Comparison of ENCODE assay signal across 15 cellular contexts in genomic region chr13:112615391-112615790, GRCh38. TPM values are rescaled to one million over a fixed set of nuclear protein-coding genes. Genes with fewer than 3 reads are reported as not detected.
A peak's percentile ranks its signal among the peaks of the same experiment; 100 is the strongest.
DNase-seq lines count a peak whose midpoint lies in the region; ATAC-seq and TF ChIP-seq lines count a peak whose summit lies in the region.
"Had no signal": no experiment of that assay in that cellular context is flagged by ENCODE, and none has a peak within 500 bp of the region (broad histone marks: within the 10 kb centered on the region; RNA-seq: fewer than 3 reads in every experiment).

No MANE protein-coding gene starts in this region.

- POLR2A ChIA-PET in IMR-90 (lab: Charles Lee; ENCODE audit: unreplicated experiment) = no interaction called here

- H2AK5ac ChIP-seq in IMR-90 (ENCODE audit: low read depth, low read length) = no peak overlapping the region

- no peak overlapping the region for H2BK15ac ChIP-seq in IMR-90 (ENCODE audit: low read depth, low read length)

- H2AK9ac ChIP-seq in IMR-90 (replicated peaks; ENCODE audit: low read depth, low read length, poor library complexity) = peak overlapping the region; percentile 18

- H4K20me1 ChIP-seq in IMR-90 (ENCODE audit: insufficient read depth, low read length) = no peaks in the 10 kb centered on the region; the same call in 1 of the 2 replicates

- H3K27me3 ChIP-seq in IMR-90 (ENCODE audit: control insufficient read depth, insufficient read depth, low read length) (peaks cover 41% of the 10 kb centered on the region), WERI-Rb-1 (ENCODE audit: insufficient read depth, low read depth, severe bottlenecking) (peaks cover 40% of the 10 kb centered on the region), foreskin keratinocyte (peaks cover 13% of the 10 kb centered on the region), spleen (replicated peaks in 1 of 7) (peaks cover 0 to 27% (median 0%) of the 10 kb centered on the region in 7 donors)

- H3K14ac ChIP-seq in IMR-90 (replicated peaks; ENCODE audit: low read depth, low read length) = no peak overlapping the region

- ATAC-seq in IMR-90 (ENCODE audit: low read depth) (no peak), foreskin keratinocyte (peak; percentile 22), HG03469 (IDR thresholded peaks at IDR 0.05; ENCODE audit: unreplicated experiment) (no peak)
- ATAC-seq: HepG2, K562 had no signal

- H3K36me3 ChIP-seq in IMR-90 (ENCODE audit: control insufficient read depth, insufficient read depth, low read length) = no peaks in the 10 kb centered on the region
- H3K36me3 ChIP-seq in WERI-Rb-1 = no peaks in the 10 kb centered on the region
- no peaks in the 10 kb centered on the region for H3K36me3 ChIP-seq in spleen
- H3K36me3 ChIP-seq: HAP-1 had no signal

- H3K9me1 ChIP-seq in IMR-90 (ENCODE audit: insufficient read depth, low read length) = no peaks in the 10 kb centered on the region

- H3K4ac ChIP-seq in IMR-90 (ENCODE audit: low read depth, low read length) = no peak overlapping the region

- H3K23ac ChIP-seq in IMR-90 (ENCODE audit: low read depth, low read length) = no peak overlapping the region

- no peak overlapping the region for H3K4me2 ChIP-seq in IMR-90 (ENCODE audit: low read depth, low read length)

- CTCF ChIA-PET in IMR-90 (lab: Yijun Ruan, JAX) = interaction anchor here (0.6 to 1.6 kb wide), 2 partner anchors 259 to 271 kb away, joined by 4 read pairs; no protein-coding TSS in a partner anchor

- no peak overlapping the region for H2AFZ ChIP-seq in IMR-90 (replicated peaks; ENCODE audit: low read length, poor library complexity)

- intact Hi-C loops in IMR-90 (cut with micrococcal nuclease) (no loop called here), spleen (cut with DNase I; ENCODE audit: low total_unique reads) (no loop called here)

- H3K9ac ChIP-seq in IMR-90 (ENCODE audit: low read depth, low read length) = no peak overlapping the region

- DNase-seq in IMR-90 = no peak
- peak; percentile 6 for DNase-seq in WERI-Rb-1
- no peak for DNase-seq in foreskin keratinocyte
- DNase-seq in spleen = peak; percentile 41
- DNase-seq in DMS53 (lab: John Stamatoyannopoulos, UW) = no peak
- no peak for DNase-seq in stimulated activated CD4-positive, alpha-beta T cell treated with anti-CD3 and anti-CD28 coated beads, Interleukin-4, amount 100 ng/mL, for 1 hour
- DNase-seq: ACHN; C1 segment of cervical spinal cord; CD4-positive, alpha-beta T cell; DMS79 treated with DMSO at 0.1 percent for 48 hours; EL had no signal

- H3K56ac ChIP-seq in IMR-90 (ENCODE audit: extremely low read depth, insufficient read depth, low read length) = no peak overlapping the region

- no peak overlapping the region for H4K8ac ChIP-seq in IMR-90 (ENCODE audit: low read depth in 2 of 2, low read length in 2 of 2)

- no peaks in the 10 kb centered on the region for H3K79me1 ChIP-seq in IMR-90 (ENCODE audit: low read depth in 1 of 2, low read length in 2 of 2)

- H2BK120ac ChIP-seq in IMR-90 (ENCODE audit: low read depth, low read length) = no peak overlapping the region

- no peak overlapping the region for H3K27ac ChIP-seq in IMR-90 (ENCODE audit: insufficient read depth, low read length)
- no peak overlapping the region for H3K27ac ChIP-seq in WERI-Rb-1
- no peak overlapping the region for H3K27ac ChIP-seq in foreskin keratinocyte
- H3K27ac ChIP-seq in spleen = no peak overlapping the region

- no peaks in the 10 kb centered on the region for H3K9me3 ChIP-seq in IMR-90 (ENCODE audit: control insufficient read depth, insufficient read depth, low read length)
- H3K9me3 ChIP-seq in WERI-Rb-1 (ENCODE audit: severe bottlenecking) = no peaks in the 10 kb centered on the region
- no peaks in the 10 kb centered on the region for H3K9me3 ChIP-seq in spleen
- H3K9me3 ChIP-seq: HAP-1 had no signal

- in situ Hi-C loops in IMR-90 (cut with MboI; ENCODE audit: low sequenced_read_pairs) = loop anchor here (10.0 to 25.0 kb wide), 2 partner anchors 259 to 528 kb away; no protein-coding TSS in a partner anchor

- BruUV-seq in IMR-90 (replicated peaks; lab: Mats Ljungman, UMichigan) = no TSS peak

- dilution Hi-C loops in IMR-90 (cut with HindIII; ENCODE audit: low sequenced_read_pairs, unreplicated experiment) = no loop called here

- H2BK20ac ChIP-seq in IMR-90 (ENCODE audit: low read depth, low read length) = no peak overlapping the region

- no peak for TF ChIP-seq POLR2A in IMR-90 (IDR thresholded peaks at IDR 0.05; ENCODE audit: low read depth, low read length)
- TF ChIP-seq POLR2A in spleen (IDR thresholded peaks at IDR 0.05) = no peak

- 78% methylated on average over 3 of the region's 8 CpGs; no CpG with 5 or more reads in 1 of the 2 experiments for WGBS in IMR-90 (ENCODE audit: extremely low coverage in 2 of 2, insufficient read length in 1 of 2), 2 experiments
- WGBS in spleen, 5 donors = 87 to 89% (median 88%) methylated on average over 8 of the region's 8 CpGs

- H3K18ac ChIP-seq in IMR-90 (ENCODE audit: low read depth, low read length) = no peak overlapping the region

- no peak overlapping the region for H4K91ac ChIP-seq in IMR-90 (ENCODE audit: insufficient read depth, low read depth, low read length)

- no peak overlapping the region for H3K4me3 ChIP-seq in IMR-90 (ENCODE audit: insufficient read depth, low read depth, low read length)
- H3K4me3 ChIP-seq in WERI-Rb-1 (ENCODE audit: low read depth, low read length) = no peak overlapping the region
- H3K4me3 ChIP-seq in spleen = no peak overlapping the region
- H3K4me3 ChIP-seq: HAP-1, K562 had no signal

- no peaks in the 10 kb centered on the region for H3K4me1 ChIP-seq in IMR-90 (ENCODE audit: control insufficient read depth, insufficient read depth, low read length)
- H3K4me1 ChIP-seq in foreskin keratinocyte = no peaks in the 10 kb centered on the region
- peaks cover 0 to 4% (median 0%) of the 10 kb centered on the region in 6 donors for H3K4me1 ChIP-seq in spleen

- H4K5ac ChIP-seq in IMR-90 (ENCODE audit: low read depth, low read length) = no peak overlapping the region

- TF ChIP-seq RAD21 in IMR-90 (IDR thresholded peaks at IDR 0.05; ENCODE audit: low read length) = no peak

- no peak overlapping the region for H2BK5ac ChIP-seq in IMR-90 (ENCODE audit: low read depth, low read length, poor library complexity, severe bottlenecking)

- TF ChIP-seq CTCF in IMR-90 (conservative IDR thresholded peaks at IDR 0.05; ENCODE audit: low read depth, low read length) (no peak), WERI-Rb-1 (IDR thresholded peaks at IDR 0.05; ENCODE audit: low read depth, low read length) (no peak), foreskin keratinocyte (conservative IDR thresholded peaks at IDR 0.05) (no peak), spleen (IDR thresholded peaks at IDR 0.05 in 8 of 11, conservative IDR thresholded peaks at IDR 0.05 in 3 of 11) (no peak)

TF ChIP-seq in IMR-90, 13 proteins besides CTCF, POLR2A, EP300 and RAD21:
- TF ChIP-seq RFX5 (IDR thresholded peaks at IDR 0.05; ENCODE audit: low read depth, low read length) (no peak), CEBPB (IDR thresholded peaks at IDR 0.05; ENCODE audit: low read depth, low read length) (no peak), BHLHE40 (IDR thresholded peaks at IDR 0.05; ENCODE audit: low read depth, low read length) (no peak), MAZ (IDR thresholded peaks at IDR 0.05; ENCODE audit: borderline replicate concordance, low read depth, low read length) (no peak), RCOR1 (IDR thresholded peaks at IDR 0.05; ENCODE audit: insufficient replicate concordance, low read length) (no peak), MXI1 (IDR thresholded peaks at IDR 0.05; ENCODE audit: borderline replicate concordance, low read depth, low read length) (no peak), MAFK (IDR thresholded peaks at IDR 0.05; ENCODE audit: low read depth, low read length) (no peak), FOS (IDR thresholded peaks at IDR 0.05; ENCODE audit: low read depth, low read length) (no peak), CHD1 (IDR thresholded peaks at IDR 0.05; ENCODE audit: low read depth, low read length) (no peak), ELK1 (IDR thresholded peaks at IDR 0.05; ENCODE audit: borderline replicate concordance, low read depth, low read length) (no peak), USF2 (IDR thresholded peaks at IDR 0.05; ENCODE audit: low read depth, low read length) (no peak), NFE2L2 (IDR thresholded peaks at IDR 0.05; ENCODE audit: low read depth, low read length) (no peak), SMC3 (IDR thresholded peaks at IDR 0.05; ENCODE audit: low read depth, low read length) (no peak)

RNA-seq across cellular contexts. Expression of gene TUBGCP3, which starts 27.4 kb away (rescaled TPM):
- total RNA-seq in IMR-90 (2012; rRNA removed) (14.7 and 16.0 TPM in 2 replicates), foreskin keratinocyte (26.4 and 28.3 TPM in 2 replicates), spleen (10 to 100 TPM; 35.3 to 69.8 (median 55.1) TPM)
- polyA plus RNA-seq in IMR-90 (2012; rRNA removed) (13.8 and 17.8 TPM in 2 replicates), foreskin keratinocyte (10.0 and 10.4 TPM in 2 replicates), spleen (10 to 100 TPM in 2 of 3 donors, 1 to 10 TPM in 1; 9.1 to 14.9 (median 11.3) TPM)
- 7.9 and 10.0 TPM in 2 replicates for polyA plus RNA-seq in IMR-90 (2012; cell fraction: cytosol; rRNA removed)
- 23.0 and 28.1 TPM in 2 replicates for polyA plus RNA-seq in IMR-90 (2012; cell fraction: nucleus; rRNA removed; ENCODE audit: low replicate concordance)

Comparison
In these comparisons a context has a peak if more than half of its experiments do, and no peak if none do; other contexts are left out.
1. DNase-seq: peak in WERI-Rb-1 (single experiment) and spleen (single experiment); none in IMR-90 (single experiment), foreskin keratinocyte (0 of 2), DMS53 (single experiment) and stimulated activated CD4-positive, alpha-beta T cell treated with anti-CD3 and anti-CD28 coated beads, Interleukin-4, amount 100 ng/mL, for 1 hour (single experiment).